In genomic region chr14:70888151-70888499, GRCh38 we compare ENCODE assay signal across 13 cellular contexts. TPM values are rescaled to one million over a fixed set of nuclear protein-coding genes. Genes with fewer than 3 reads are reported as not detected.
DNase-seq lines count a peak whose midpoint lies in the region; TF ChIP-seq lines count a peak whose summit lies in the region.
"Had no signal": no experiment of that assay in that cellular context is flagged by ENCODE, and none has a peak within 500 bp of the region (broad histone marks: within the 10 kb centered on the region; RNA-seq: fewer than 3 reads in every experiment).

No MANE protein-coding gene starts in this region.

- H3K79me1 ChIP-seq in mesendoderm (ENCODE audit: low read length), result no peaks in the 10 kb centered on the region

- H2BK15ac ChIP-seq in mesendoderm (replicated peaks; ENCODE audit: low read depth), result no peak overlapping the region

- H2AK5ac ChIP-seq in mesendoderm (ENCODE audit: low read length), result no peak overlapping the region

- H3K36me3 ChIP-seq in ACC112 (ENCODE audit: insufficient read depth, low read length) (no peaks in the 10 kb centered on the region), mesendoderm (ENCODE audit: control insufficient read depth, insufficient read depth, low read length) (no peaks in the 10 kb centered on the region), suprapubic skin (no peaks in the 10 kb centered on the region)
- H3K36me3 ChIP-seq: heart right ventricle had no signal

- peaks cover 3% of the 10 kb centered on the region for H3K27me3 Mint-ChIP-seq in activated CD4-positive, alpha-beta memory T cell treated with anti-CD3 and anti-CD28 coated beads, Interleukin-2, amount 10 ng/mL, durations not matched to agents 7 days and 5 days
- H3K27me3 Mint-ChIP-seq: memory B cell had no signal

- TF ChIP-seq CTCF in GM12864 (IDR thresholded peaks at IDR 0.05; ENCODE audit: low read depth, low read length, missing control alignments) (peak; percentile 24), suprapubic skin (IDR thresholded peaks at IDR 0.05) (no peak)

- H3K4me1 Mint-ChIP-seq in activated CD4-positive, alpha-beta memory T cell treated with anti-CD3 and anti-CD28 coated beads, Interleukin-2, amount 10 ng/mL, durations not matched to agents 7 days and 5 days, result peaks cover 93% of the 10 kb centered on the region

- POLR2A ChIA-PET in activated CD4-positive, alpha-beta memory T cell treated with anti-CD3 and anti-CD28 coated beads, Interleukin-2, amount 10 ng/mL, durations not matched to agents 7 days and 5 days (lab: Charles Lee), result interaction anchor here (1.0 to 7.0 kb wide), 10 partner anchors 8 to 71 kb away, joined by 3 to 91 read pairs (median 6); partner anchors contain the start of gene PCNX1

- H3K4me3 ChIP-seq in ACC112 (ENCODE audit: low read depth, low read length) (peak overlapping the region; percentile 53; the same call in 1 of the 2 replicates), GM12864 (ENCODE audit: low read depth, low read length) (no peak overlapping the region), mesendoderm (ENCODE audit: low read length) (no peak overlapping the region), suprapubic skin (no peak overlapping the region)
- H3K4me3 ChIP-seq: heart right ventricle had no signal

- H3K4me2 ChIP-seq in mesendoderm (ENCODE audit: low read length), result no peak overlapping the region

- H3K23ac ChIP-seq in mesendoderm (ENCODE audit: low read length), result no peak overlapping the region

- H2AFZ ChIP-seq in ACC112 (ENCODE audit: low read length, unreplicated experiment), result peak overlapping the region; percentile 34

- no peak overlapping the region for H3K4me3 Mint-ChIP-seq in activated CD4-positive, alpha-beta memory T cell treated with anti-CD3 and anti-CD28 coated beads, Interleukin-2, amount 10 ng/mL, durations not matched to agents 7 days and 5 days
- H3K4me3 Mint-ChIP-seq: memory B cell had no signal

- H3K27me3 ChIP-seq in ACC112 (ENCODE audit: insufficient read depth, low read length), result no peaks in the 10 kb centered on the region
- H3K27me3 ChIP-seq in mesendoderm (ENCODE audit: insufficient read depth, low read length, poor library complexity), result no peaks in the 10 kb centered on the region
- H3K27me3 ChIP-seq in suprapubic skin, result no peaks in the 10 kb centered on the region
- H3K27me3 ChIP-seq: heart right ventricle had no signal

- TF ChIP-seq POLR2A in suprapubic skin (IDR thresholded peaks at IDR 0.05), result no peak

- H4K8ac ChIP-seq in mesendoderm (ENCODE audit: low read depth, low read length), result no peak overlapping the region

- no peak overlapping the region for H3K9ac ChIP-seq in mesendoderm (ENCODE audit: low read length)

- H3K36me3 Mint-ChIP-seq in activated CD4-positive, alpha-beta memory T cell treated with anti-CD3 and anti-CD28 coated beads, Interleukin-2, amount 10 ng/mL, durations not matched to agents 7 days and 5 days (ENCODE audit: low read depth), result no peaks in the 10 kb centered on the region
- H3K36me3 Mint-ChIP-seq: memory B cell had no signal

- H3K9me3 ChIP-seq in suprapubic skin, result no peaks in the 10 kb centered on the region
- H3K9me3 ChIP-seq: heart right ventricle had no signal

- no peak for DNase-seq in GM12864 (ENCODE audit: low read depth)
- DNase-seq in activated CD4-positive, alpha-beta memory T cell treated with anti-CD3 and anti-CD28 coated beads, Interleukin-2, amount 10 ng/mL, durations not matched to agents 7 days and 5 days, result no peak
- peak; percentile 26 for DNase-seq in mesendoderm
- no peak for DNase-seq in NCI-H187 treated with DMSO at 0.1 percent for 48 hours (lab: John Stamatoyannopoulos, UW)
- no peak for DNase-seq in pons (ENCODE audit: low spot score)
- no peak for DNase-seq in suprapubic skin (ENCODE audit: low spot score in 2 of 2)
- DNase-seq in NCI-H345 (lab: John Stamatoyannopoulos, UW), result no peak
- DNase-seq: COR-L47, heart right ventricle, NCI-H1092 had no signal

- H3K27ac Mint-ChIP-seq in activated CD4-positive, alpha-beta memory T cell treated with anti-CD3 and anti-CD28 coated beads, Interleukin-2, amount 10 ng/mL, durations not matched to agents 7 days and 5 days, result peak overlapping the region; percentile 94

- H4K5ac ChIP-seq in mesendoderm (ENCODE audit: low read length), result no peak overlapping the region

- H3K18ac ChIP-seq in mesendoderm (ENCODE audit: low read length), result no peak overlapping the region

- H3K27ac ChIP-seq in ACC112 (ENCODE audit: low read depth, low read length) (peak overlapping the region; percentile 93), mesendoderm (ENCODE audit: low read depth, low read length) (no peak overlapping the region), suprapubic skin (no peak overlapping the region)

- H2BK120ac ChIP-seq in mesendoderm (ENCODE audit: low read depth, low read length), result no peak overlapping the region

- H2BK5ac ChIP-seq in mesendoderm (ENCODE audit: low read length), result no peak overlapping the region

- no peak for TF ChIP-seq EP300 in suprapubic skin (IDR thresholded peaks at IDR 0.05)

- H3K4me1 ChIP-seq in ACC112 (ENCODE audit: control insufficient read depth, insufficient read depth, low read length, unreplicated experiment) (peaks cover 59% of the 10 kb centered on the region), mesendoderm (ENCODE audit: control insufficient read depth, low read depth, low read length) (no peaks in the 10 kb centered on the region), suprapubic skin (no peaks in the 10 kb centered on the region)

- CTCF ChIA-PET in activated CD4-positive, alpha-beta memory T cell treated with anti-CD3 and anti-CD28 coated beads, Interleukin-2, amount 10 ng/mL, durations not matched to agents 7 days and 5 days (lab: Charles Lee), result interaction anchor here (1.3 to 6.1 kb wide), 3 partner anchors 15 to 84 kb away, joined by 3 to 37 read pairs (median 4); partner anchors contain the start of gene PCNX1

- no peak overlapping the region for H3K56ac ChIP-seq in mesendoderm (ENCODE audit: low read length)

- H3K79me2 ChIP-seq in ACC112 (ENCODE audit: control insufficient read depth, insufficient read depth, low read length, unreplicated experiment), result no peaks in the 10 kb centered on the region
- no peaks in the 10 kb centered on the region for H3K79me2 ChIP-seq in mesendoderm (ENCODE audit: control insufficient read depth, insufficient read depth, low read length)

- whole genome bisulfite sequencing in mesendoderm (ENCODE audit: extremely low coverage, insufficient coverage, low lambda C conversion rate), result no CpG with 5 or more reads among the region's 3 CpGs
- 84% methylated on average over 3 of the region's 3 CpGs for WGBS in suprapubic skin

- H3K4ac ChIP-seq in mesendoderm (ENCODE audit: low read depth, low read length), result no peak overlapping the region

- H3K9me3 Mint-ChIP-seq in activated CD4-positive, alpha-beta memory T cell treated with anti-CD3 and anti-CD28 coated beads, Interleukin-2, amount 10 ng/mL, durations not matched to agents 7 days and 5 days, result no peaks in the 10 kb centered on the region
- H3K9me3 Mint-ChIP-seq: dendritic cell treated with granulocyte-macrophage colony-stimulating factor and Interleukin-4, amounts not matched to agents 40 ng/mL and 50 ng/mL, for 4 days; memory B cell had no signal

RNA-seq across cellular contexts. Expression of gene PCNX1, which starts 19.1 kb away (rescaled TPM):
- total RNA-seq in activated CD4-positive, alpha-beta memory T cell treated with anti-CD3 and anti-CD28 coated beads, Interleukin-2, amount 10 ng/mL, durations not matched to agents 7 days and 5 days, result 10 to 100 TPM; 56.9 to 60.4 TPM
- 13.3 TPM for polyA plus RNA-seq in mesendoderm (2013, experiment 1 of 2)
- polyA plus RNA-seq in mesendoderm (2013, experiment 2 of 2), result 13.2 TPM
- 10 to 100 TPM; 22.0 to 95.4 (median 29.7) TPM for total RNA-seq in suprapubic skin
